ENCODE assay signal across 29 cellular contexts in the genomic region with DNA sequence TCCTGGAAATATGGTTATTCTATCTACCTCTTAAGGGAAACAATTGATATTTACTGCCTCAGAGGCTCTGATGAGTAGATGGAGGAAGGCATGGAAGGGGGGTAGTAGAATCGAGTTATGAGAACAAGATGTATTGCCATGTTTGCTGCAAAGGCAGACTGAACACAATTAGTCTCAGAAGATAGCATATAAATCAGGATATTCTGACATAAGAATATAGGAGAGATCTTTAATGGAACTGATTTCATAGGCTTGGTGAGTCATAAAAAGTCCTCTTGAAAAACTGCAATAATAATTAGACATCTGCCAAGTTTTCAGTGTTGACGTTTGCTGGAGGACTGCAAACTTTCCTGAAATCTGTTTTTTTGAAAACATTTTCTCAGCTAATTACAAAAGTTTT.
"Had no signal": no experiment of that assay in that cellular context is flagged by ENCODE, and none has a peak within 500 bp of the region (broad histone marks: within the 10 kb centered on the region; RNA-seq: fewer than 3 reads in every experiment).

No MANE protein-coding gene starts in this region.

- H3K4me1 Mint-ChIP-seq: activated B cell treated with CpG ODN at 0.5 μM for 24 hours; activated CD4-positive, alpha-beta T cell treated with anti-CD3 and anti-CD28 coated beads, Interleukin-2, amount 10 ng/mL, durations not matched to agents 24 days and 14 days; activated CD8-positive, alpha-beta memory T cell treated with anti-CD3 and anti-CD28 coated beads, Interleukin-2, amount 10 ng/mL, durations not matched to agents 7 days and 5 days; activated T-helper 17 cell treated with anti-CD3 and anti-CD28 coated beads, Interleukin-2, amount 50 U/mL, for 72 hours; T-cell had no signal

- H3K36me3 ChIP-seq: cardiac muscle cell, MG63, SJSA1 had no signal

- H3K9ac ChIP-seq: KMS-11 had no signal

- H3K9me3 ChIP-seq: MG63, SJSA1 had no signal

- H3K4me3 ChIP-seq: cardiac muscle cell, MG63, SJSA1 had no signal

- H3K36me3 Mint-ChIP-seq: activated CD8-positive, alpha-beta memory T cell treated with anti-CD3 and anti-CD28 coated beads, Interleukin-2, amount 10 ng/mL, durations not matched to agents 7 days and 5 days; activated naive CD8-positive, alpha-beta T cell; brain; T-cell had no signal

- H3K27me3 ChIP-seq: cardiac muscle cell, MG63, SJSA1 had no signal

- H3K4me1 ChIP-seq: SJSA1 had no signal

- H3K4me3 Mint-ChIP-seq: activated B cell treated with CpG ODN at 0.5 μM for 24 hours; activated CD4-positive, alpha-beta T cell treated with anti-CD3 and anti-CD28 coated beads, Interleukin-2, amount 10 ng/mL, durations not matched to agents 24 days and 14 days; activated CD8-positive, alpha-beta memory T cell treated with anti-CD3 and anti-CD28 coated beads, Interleukin-2, amount 10 ng/mL, durations not matched to agents 7 days and 5 days; activated naive CD4-positive, alpha-beta T cell treated with anti-CD3 and anti-CD28 coated beads for 36 hours; activated naive CD8-positive, alpha-beta T cell; activated T-cell treated with anti-CD3 and anti-CD28 coated beads, Interleukin-2, amount 50 U/mL, for 4 hours; activated T-helper 17 cell treated with anti-CD3 and anti-CD28 coated beads, Interleukin-2, amount 50 U/mL, for 72 hours; T-cell had no signal

- H3K27ac ChIP-seq: cardiac muscle cell, KMS-11, SJSA1 had no signal

- DNase-seq: activated B cell treated with CpG ODN at 0.5 μM for 24 hours; activated CD4-positive, alpha-beta T cell treated with anti-CD3 and anti-CD28 coated beads for 1 hour; activated CD4-positive, alpha-beta T cell treated with anti-CD3 and anti-CD28 coated beads, Interleukin-2, amount 10 ng/mL, durations not matched to agents 24 days and 14 days; activated CD4-positive, alpha-beta T cell treated with anti-CD3 and anti-CD28 coated beads, Interleukin-2, amount 50 U/mL, for 48 hours; activated CD8-positive, alpha-beta memory T cell treated with anti-CD3 and anti-CD28 coated beads, Interleukin-2, amount 10 ng/mL, durations not matched to agents 7 days and 5 days; activated gamma-delta T cell; activated naive CD4-positive, alpha-beta T cell treated with anti-CD3 and anti-CD28 coated beads for 36 hours; activated T-cell treated with anti-CD3 and anti-CD28 coated beads, Interleukin-2, amount 50 U/mL, for 4 hours; amygdala; MG63; MV-4-11; NCI-H1092 treated with DMSO at 0.1 percent for 48 hours; NCI-H1436 treated with DMSO at 0.1 percent for 48 hours; NCI-H1930; NCI-H2107; NCI-H2227 treated with DMSO at 0.1 percent for 48 hours; NCI-H526 treated with DMSO at 0.1 percent for 48 hours; NK-92 treated with Interleukin-12 subunit alpha and Interleukin-12 subunit beta, amount 100 ng/mL, for 24 hours; PC-3; SHP77; T-cell; T-helper 2 cell; T1000 had no signal

- H3K4me2 ChIP-seq: KMS-11 had no signal

- H3K27ac Mint-ChIP-seq: activated B cell treated with CpG ODN at 0.5 μM for 24 hours; activated CD4-positive, alpha-beta T cell treated with anti-CD3 and anti-CD28 coated beads, Interleukin-2, amount 10 ng/mL, durations not matched to agents 24 days and 14 days; activated CD8-positive, alpha-beta memory T cell treated with anti-CD3 and anti-CD28 coated beads, Interleukin-2, amount 10 ng/mL, durations not matched to agents 7 days and 5 days; activated naive CD4-positive, alpha-beta T cell treated with anti-CD3 and anti-CD28 coated beads for 36 hours; activated naive CD8-positive, alpha-beta T cell; activated T-helper 17 cell treated with anti-CD3 and anti-CD28 coated beads, Interleukin-2, amount 50 U/mL, for 72 hours; brain; T-cell had no signal

- H3K9me3 Mint-ChIP-seq: activated CD4-positive, alpha-beta T cell treated with anti-CD3 and anti-CD28 coated beads, Interleukin-2, amount 10 ng/mL, durations not matched to agents 24 days and 14 days; activated T-helper 17 cell treated with anti-CD3 and anti-CD28 coated beads, Interleukin-2, amount 50 U/mL, for 72 hours had no signal

- H3K27me3 Mint-ChIP-seq: activated B cell treated with CpG ODN at 0.5 μM for 24 hours; activated CD4-positive, alpha-beta T cell treated with anti-CD3 and anti-CD28 coated beads, Interleukin-2, amount 10 ng/mL, durations not matched to agents 24 days and 14 days; activated CD8-positive, alpha-beta memory T cell treated with anti-CD3 and anti-CD28 coated beads, Interleukin-2, amount 10 ng/mL, durations not matched to agents 7 days and 5 days; activated naive CD8-positive, alpha-beta T cell; activated T-helper 17 cell treated with anti-CD3 and anti-CD28 coated beads, Interleukin-2, amount 50 U/mL, for 72 hours; T-cell had no signal
